1 cellular context compared by ENCODE assay signal in the genomic region with DNA sequence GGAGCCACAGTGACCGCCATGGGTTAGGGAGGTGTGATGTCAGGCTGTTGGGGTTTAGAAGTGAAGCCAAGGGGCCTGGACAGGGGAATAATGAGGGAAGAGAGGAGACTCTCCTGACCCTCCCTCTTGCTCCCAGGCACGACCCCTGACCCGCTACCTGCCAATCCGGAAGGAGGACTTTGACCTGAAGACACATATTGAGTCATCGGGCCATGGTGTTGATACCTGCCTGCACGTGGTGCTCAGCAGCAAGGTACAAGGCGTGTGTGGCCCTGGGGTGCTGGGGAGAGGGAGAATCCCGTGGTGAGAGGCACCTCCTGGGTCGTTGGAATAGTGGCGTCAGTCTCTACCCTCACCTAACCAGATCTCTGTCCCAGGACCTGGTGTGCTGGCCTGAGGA.
A peak's percentile ranks its signal among the peaks of the same experiment; 100 is the strongest.
TF ChIP-seq lines count a peak whose summit lies in the region.

No MANE protein-coding gene starts in this region.

TF ChIP-seq in HepG2, 621 proteins besides CTCF, POLR2A, EP300 and RAD21 (continued from another document and continues in another):
- TF ChIP-seq, protein P1, sequence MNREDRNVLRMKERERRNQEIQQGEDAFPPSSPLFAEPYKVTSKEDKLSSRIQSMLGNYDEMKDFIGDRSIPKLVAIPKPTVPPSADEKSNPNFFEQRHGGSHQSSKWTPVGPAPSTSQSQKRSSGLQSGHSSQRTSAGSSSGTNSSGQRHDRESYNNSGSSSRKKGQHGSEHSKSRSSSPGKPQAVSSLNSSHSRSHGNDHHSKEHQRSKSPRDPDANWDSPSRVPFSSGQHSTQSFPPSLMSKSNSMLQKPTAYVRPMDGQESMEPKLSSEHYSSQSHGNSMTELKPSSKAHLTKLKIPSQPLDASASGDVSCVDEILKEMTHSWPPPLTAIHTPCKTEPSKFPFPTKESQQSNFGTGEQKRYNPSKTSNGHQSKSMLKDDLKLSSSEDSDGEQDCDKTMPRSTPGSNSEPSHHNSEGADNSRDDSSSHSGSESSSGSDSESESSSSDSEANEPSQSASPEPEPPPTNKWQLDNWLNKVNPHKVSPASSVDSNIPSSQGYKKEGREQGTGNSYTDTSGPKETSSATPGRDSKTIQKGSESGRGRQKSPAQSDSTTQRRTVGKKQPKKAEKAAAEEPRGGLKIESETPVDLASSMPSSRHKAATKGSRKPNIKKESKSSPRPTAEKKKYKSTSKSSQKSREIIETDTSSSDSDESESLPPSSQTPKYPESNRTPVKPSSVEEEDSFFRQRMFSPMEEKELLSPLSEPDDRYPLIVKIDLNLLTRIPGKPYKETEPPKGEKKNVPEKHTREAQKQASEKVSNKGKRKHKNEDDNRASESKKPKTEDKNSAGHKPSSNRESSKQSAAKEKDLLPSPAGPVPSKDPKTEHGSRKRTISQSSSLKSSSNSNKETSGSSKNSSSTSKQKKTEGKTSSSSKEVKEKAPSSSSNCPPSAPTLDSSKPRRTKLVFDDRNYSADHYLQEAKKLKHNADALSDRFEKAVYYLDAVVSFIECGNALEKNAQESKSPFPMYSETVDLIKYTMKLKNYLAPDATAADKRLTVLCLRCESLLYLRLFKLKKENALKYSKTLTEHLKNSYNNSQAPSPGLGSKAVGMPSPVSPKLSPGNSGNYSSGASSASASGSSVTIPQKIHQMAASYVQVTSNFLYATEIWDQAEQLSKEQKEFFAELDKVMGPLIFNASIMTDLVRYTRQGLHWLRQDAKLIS (CRISPR knock-in tag; IDR thresholded peaks at IDR 0.05): no peak
- TF ChIP-seq, protein P2, sequence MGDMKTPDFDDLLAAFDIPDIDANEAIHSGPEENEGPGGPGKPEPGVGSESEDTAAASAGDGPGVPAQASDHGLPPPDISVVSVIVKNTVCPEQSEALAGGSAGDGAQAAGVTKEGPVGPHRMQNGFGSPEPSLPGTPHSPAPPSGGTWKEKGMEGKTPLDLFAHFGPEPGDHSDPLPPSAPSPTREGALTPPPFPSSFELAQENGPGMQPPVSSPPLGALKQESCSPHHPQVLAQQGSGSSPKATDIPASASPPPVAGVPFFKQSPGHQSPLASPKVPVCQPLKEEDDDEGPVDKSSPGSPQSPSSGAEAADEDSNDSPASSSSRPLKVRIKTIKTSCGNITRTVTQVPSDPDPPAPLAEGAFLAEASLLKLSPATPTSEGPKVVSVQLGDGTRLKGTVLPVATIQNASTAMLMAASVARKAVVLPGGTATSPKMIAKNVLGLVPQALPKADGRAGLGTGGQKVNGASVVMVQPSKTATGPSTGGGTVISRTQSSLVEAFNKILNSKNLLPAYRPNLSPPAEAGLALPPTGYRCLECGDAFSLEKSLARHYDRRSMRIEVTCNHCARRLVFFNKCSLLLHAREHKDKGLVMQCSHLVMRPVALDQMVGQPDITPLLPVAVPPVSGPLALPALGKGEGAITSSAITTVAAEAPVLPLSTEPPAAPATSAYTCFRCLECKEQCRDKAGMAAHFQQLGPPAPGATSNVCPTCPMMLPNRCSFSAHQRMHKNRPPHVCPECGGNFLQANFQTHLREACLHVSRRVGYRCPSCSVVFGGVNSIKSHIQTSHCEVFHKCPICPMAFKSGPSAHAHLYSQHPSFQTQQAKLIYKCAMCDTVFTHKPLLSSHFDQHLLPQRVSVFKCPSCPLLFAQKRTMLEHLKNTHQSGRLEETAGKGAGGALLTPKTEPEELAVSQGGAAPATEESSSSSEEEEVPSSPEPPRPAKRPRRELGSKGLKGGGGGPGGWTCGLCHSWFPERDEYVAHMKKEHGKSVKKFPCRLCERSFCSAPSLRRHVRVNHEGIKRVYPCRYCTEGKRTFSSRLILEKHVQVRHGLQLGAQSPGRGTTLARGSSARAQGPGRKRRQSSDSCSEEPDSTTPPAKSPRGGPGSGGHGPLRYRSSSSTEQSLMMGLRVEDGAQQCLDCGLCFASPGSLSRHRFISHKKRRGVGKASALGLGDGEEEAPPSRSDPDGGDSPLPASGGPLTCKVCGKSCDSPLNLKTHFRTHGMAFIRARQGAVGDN (CRISPR knock-in tag; IDR thresholded peaks at IDR 0.05): peak; percentile 95
- TF ChIP-seq, protein P3, sequence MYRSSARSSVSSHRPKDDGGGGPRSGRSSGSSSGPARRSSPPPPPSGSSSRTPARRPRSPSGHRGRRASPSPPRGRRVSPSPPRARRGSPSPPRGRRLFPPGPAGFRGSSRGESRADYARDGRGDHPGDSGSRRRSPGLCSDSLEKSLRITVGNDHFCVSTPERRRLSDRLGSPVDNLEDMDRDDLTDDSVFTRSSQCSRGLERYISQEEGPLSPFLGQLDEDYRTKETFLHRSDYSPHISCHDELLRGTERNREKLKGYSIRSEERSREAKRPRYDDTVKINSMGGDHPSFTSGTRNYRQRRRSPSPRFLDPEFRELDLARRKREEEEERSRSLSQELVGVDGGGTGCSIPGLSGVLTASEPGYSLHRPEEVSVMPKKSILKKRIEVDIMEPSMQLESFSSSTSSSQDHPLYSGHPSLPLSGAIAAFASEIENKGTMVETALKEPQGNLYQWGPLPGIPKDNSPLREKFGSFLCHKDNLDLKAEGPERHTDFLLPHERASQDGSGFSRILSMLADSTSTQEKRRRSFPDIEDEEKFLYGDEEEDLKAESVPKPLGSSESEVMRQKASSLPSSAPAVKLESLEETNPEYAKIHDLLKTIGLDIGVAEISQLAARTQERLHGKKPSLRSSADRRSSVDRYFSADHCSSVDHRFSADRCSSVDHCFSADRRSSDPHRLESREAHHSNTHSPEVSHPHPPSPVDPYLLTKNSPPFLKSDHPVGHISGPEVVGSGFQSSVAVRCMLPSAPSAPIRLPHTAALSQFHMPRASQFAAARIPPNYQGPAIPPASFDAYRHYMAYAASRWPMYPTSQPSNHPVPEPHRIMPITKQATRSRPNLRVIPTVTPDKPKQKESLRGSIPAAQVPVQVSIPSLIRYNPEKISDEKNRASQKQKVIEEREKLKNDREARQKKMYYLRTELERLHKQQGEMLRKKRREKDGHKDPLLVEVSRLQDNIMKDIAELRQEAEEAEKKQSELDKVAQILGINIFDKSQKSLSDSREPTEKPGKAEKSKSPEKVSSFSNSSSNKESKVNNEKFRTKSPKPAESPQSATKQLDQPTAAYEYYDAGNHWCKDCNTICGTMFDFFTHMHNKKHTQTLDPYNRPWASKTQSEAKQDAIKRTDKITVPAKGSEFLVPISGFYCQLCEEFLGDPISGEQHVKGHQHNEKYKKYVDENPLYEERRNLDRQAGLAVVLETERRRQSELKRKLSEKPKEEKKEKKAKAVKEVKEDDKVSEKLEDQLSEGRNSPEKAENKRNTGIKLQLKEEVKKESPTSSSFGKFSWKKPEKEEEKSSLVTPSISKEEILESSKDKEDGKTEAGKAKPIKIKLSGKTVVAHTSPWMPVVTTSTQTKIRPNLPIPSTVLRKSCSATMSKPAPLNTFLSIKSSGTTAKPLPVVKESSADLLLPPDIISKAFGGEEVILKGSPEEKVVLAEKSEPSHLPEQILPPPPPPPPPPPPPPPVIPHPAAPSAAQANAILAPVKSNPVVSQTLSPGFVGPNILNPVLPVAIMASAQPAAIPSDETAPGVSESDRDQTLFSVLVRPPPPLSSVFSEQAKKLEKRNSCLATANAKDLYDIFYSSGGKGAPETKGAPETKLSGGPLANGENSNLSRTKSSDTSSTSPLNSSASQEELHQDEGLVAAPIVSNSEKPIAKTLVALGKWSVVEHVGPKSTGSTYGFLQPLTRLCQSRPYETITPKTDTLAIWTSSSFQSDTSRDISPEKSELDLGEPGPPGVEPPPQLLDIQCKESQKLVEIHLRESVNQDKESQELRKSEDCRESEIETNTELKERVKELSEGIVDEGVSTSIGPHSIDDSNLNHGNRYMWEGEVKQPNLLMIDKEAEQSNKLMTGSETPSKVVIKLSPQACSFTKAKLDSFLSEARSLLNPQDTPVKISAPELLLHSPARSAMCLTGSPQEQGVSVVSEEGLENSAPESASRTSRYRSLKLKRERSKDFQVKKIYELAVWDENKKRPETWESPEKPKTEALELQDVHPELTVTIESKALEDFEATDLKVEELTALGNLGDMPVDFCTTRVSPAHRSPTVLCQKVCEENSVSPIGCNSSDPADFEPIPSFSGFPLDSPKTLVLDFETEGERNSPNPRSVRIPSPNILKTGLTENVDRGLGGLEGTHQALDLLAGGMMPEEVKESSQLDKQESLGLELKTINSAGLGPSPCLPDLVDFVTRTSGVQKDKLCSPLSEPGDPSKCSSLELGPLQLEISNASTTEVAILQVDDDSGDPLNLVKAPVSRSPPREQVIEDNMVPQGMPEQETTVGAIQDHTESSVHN (CRISPR knock-in tag; IDR thresholded peaks at IDR 0.05): no peak
- TF ChIP-seq, protein P4, sequence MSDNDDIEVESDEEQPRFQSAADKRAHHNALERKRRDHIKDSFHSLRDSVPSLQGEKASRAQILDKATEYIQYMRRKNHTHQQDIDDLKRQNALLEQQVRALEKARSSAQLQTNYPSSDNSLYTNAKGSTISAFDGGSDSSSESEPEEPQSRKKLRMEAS (IDR thresholded peaks at IDR 0.05): peak; percentile 94
- no peak for TF ChIP-seq TOPORS (CRISPR knock-in tag; IDR thresholded peaks at IDR 0.05)
- no peak for TF ChIP-seq ZNF614 (CRISPR knock-in tag; IDR thresholded peaks at IDR 0.05; ENCODE audit: borderline replicate concordance)
- TF ChIP-seq, protein P5, sequence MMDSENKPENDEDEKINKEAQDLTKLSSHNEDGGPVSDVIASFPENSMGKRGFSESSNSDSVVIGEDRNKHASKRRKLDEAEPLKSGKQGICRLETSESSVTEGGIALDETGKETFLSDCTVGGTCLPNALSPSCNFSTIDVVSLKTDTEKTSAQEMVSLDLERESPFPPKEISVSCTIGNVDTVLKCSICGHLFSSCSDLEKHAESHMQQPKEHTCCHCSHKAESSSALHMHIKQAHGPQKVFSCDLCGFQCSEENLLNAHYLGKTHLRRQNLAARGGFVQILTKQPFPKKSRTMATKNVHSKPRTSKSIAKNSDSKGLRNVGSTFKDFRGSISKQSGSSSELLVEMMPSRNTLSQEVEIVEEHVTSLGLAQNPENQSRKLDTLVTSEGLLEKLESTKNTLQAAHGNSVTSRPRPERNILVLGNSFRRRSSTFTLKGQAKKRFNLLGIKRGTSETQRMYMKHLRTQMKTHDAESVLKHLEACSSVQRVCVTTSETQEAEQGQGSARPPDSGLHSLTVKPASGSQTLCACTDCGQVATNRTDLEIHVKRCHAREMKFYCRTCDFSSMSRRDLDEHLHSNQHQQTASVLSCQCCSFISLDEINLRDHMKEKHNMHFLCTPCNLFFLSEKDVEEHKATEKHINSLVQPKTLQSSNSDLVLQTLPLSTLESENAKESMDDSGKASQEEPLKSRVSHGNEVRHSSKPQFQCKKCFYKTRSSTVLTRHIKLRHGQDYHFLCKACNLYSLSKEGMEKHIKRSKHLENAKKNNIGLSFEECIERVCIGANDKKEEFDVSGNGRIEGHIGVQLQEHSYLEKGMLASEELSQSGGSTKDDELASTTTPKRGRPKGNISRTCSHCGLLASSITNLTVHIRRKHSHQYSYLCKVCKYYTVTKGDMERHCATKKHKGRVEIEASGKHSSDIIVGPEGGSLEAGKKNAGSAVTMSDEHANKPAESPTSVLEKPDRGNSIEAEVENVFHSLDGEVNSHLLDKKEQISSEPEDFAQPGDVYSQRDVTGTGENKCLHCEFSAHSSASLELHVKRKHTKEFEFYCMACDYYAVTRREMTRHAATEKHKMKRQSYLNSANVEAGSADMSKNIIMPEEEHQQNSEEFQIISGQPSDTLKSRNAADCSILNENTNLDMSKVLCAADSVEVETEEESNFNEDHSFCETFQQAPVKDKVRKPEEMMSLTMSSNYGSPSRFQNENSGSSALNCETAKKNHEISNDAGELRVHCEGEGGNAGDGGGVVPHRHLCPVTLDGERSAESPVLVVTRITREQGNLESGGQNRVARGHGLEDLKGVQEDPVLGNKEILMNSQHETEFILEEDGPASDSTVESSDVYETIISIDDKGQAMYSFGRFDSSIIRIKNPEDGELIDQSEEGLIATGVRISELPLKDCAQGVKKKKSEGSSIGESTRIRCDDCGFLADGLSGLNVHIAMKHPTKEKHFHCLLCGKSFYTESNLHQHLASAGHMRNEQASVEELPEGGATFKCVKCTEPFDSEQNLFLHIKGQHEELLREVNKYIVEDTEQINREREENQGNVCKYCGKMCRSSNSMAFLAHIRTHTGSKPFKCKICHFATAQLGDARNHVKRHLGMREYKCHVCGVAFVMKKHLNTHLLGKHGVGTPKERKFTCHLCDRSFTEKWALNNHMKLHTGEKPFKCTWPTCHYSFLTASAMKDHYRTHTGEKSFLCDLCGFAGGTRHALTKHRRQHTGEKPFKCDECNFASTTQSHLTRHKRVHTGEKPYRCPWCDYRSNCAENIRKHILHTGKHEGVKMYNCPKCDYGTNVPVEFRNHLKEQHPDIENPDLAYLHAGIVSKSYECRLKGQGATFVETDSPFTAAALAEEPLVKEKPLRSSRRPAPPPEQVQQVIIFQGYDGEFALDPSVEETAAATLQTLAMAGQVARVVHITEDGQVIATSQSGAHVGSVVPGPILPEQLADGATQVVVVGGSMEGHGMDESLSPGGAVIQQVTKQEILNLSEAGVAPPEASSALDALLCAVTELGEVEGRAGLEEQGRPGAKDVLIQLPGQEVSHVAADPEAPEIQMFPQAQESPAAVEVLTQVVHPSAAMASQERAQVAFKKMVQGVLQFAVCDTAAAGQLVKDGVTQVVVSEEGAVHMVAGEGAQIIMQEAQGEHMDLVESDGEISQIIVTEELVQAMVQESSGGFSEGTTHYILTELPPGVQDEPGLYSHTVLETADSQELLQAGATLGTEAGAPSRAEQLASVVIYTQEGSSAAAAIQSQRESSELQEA (CRISPR knock-in tag; IDR thresholded peaks at IDR 0.05; ENCODE audit: not compliant biosample characterization): no peak
- no peak for TF ChIP-seq SETDB1 (CRISPR knock-in tag; IDR thresholded peaks at IDR 0.05; ENCODE audit: borderline replicate concordance)
- no peak for TF ChIP-seq ZNF101 (CRISPR knock-in tag; IDR thresholded peaks at IDR 0.05; ENCODE audit: borderline replicate concordance, low read depth)
- peak; percentile 66; the same call in 1 of the 2 replicates for TF ChIP-seq MIER3 (CRISPR knock-in tag; IDR thresholded peaks at IDR 0.05; ENCODE audit: borderline replicate concordance)
- TF ChIP-seq, protein P6, sequence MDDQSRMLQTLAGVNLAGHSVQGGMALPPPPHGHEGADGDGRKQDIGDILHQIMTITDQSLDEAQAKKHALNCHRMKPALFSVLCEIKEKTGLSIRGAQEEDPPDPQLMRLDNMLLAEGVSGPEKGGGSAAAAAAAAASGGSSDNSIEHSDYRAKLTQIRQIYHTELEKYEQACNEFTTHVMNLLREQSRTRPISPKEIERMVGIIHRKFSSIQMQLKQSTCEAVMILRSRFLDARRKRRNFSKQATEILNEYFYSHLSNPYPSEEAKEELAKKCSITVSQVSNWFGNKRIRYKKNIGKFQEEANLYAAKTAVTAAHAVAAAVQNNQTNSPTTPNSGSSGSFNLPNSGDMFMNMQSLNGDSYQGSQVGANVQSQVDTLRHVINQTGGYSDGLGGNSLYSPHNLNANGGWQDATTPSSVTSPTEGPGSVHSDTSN (CRISPR knock-in tag; IDR thresholded peaks at IDR 0.05; ENCODE audit: borderline replicate concordance): no peak
- TF ChIP-seq MAF1 (CRISPR knock-in tag; IDR thresholded peaks at IDR 0.05; ENCODE audit: borderline replicate concordance): no peak
- TF ChIP-seq ARNTL (CRISPR knock-in tag; IDR thresholded peaks at IDR 0.05): peak; percentile 67; the same call in 1 of the 2 replicates
- no peak for TF ChIP-seq ZMYM2 (CRISPR knock-in tag; IDR thresholded peaks at IDR 0.05)
- TF ChIP-seq HDAC2 (CRISPR knock-in tag; IDR thresholded peaks at IDR 0.05): 0 out of 2 replicates have a peak, but pooled peaks have one; percentile 32
- no peak for TF ChIP-seq TCF7L2 (IDR thresholded peaks at IDR 0.05; ENCODE audit: low read depth, low read length)
- TF ChIP-seq CHCHD3 (CRISPR knock-in tag; IDR thresholded peaks at IDR 0.05): no peak
- TF ChIP-seq, protein P7, sequence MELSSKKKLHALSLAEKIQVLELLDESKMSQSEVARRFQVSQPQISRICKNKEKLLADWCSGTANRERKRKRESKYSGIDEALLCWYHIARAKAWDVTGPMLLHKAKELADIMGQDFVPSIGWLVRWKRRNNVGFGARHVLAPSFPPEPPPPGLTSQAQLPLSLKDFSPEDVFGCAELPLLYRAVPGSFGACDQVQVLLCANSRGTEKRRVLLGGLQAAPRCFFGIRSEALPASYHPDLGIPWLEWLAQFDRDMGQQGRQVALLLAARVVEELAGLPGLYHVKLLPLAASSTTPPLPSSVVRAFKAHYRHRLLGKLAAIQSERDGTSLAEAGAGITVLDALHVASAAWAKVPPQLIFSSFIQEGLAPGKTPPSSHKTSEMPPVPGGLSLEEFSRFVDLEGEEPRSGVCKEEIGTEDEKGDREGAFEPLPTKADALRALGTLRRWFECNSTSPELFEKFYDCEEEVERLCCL (CRISPR knock-in tag; IDR thresholded peaks at IDR 0.05; ENCODE audit: borderline replicate concordance): no peak
- TF ChIP-seq SOX5 (CRISPR knock-in tag; IDR thresholded peaks at IDR 0.05; ENCODE audit: borderline replicate concordance): peak; percentile 28; the same call in 1 of the 2 replicates
